10 cellular contexts compared by ENCODE assay signal in the genomic region with DNA sequence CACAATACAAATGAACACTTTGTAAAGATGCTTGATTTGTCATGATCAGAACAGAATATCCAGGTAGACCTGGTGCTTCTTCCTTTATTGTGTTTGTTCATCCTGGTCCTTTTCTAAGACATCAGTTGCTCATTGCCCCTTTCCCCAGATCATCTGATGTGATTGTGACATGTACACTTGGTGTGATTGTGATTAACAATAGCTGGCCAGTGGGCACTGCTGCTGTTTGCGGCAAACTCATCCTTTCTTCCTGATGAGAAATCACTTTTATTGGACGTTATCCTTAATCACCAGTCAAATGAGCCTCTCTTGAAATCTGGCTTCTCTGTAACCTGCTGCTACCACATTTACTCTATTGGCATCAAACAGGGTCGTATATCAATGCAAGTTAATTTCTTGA.
"Had no signal": no experiment of that assay in that cellular context is flagged by ENCODE, and none has a peak within 500 bp of the region (broad histone marks: within the 10 kb centered on the region; RNA-seq: fewer than 3 reads in every experiment).

No MANE protein-coding gene starts in this region.

- H3K4me1 Mint-ChIP-seq: IgD-negative memory B cell had no signal

- H3K36me3 Mint-ChIP-seq: IgD-negative memory B cell had no signal

- H3K27ac Mint-ChIP-seq: GM23338, HFFc6, IgD-negative memory B cell had no signal

- FAIRE-seq: H1, H54, HepG2 had no signal

- H3K4me2 ChIP-seq: GM23338 had no signal

- H3K4me3 Mint-ChIP-seq: GM23338, H9, HFFc6, IgD-negative memory B cell had no signal

- DNase-seq: H9, HCEC 1CT, KBM-7 had no signal

- H3K27ac ChIP-seq: HL-60 had no signal

- ATAC-seq: GM23338, HepG2 had no signal

- H3K4me3 ChIP-seq: GM23338 had no signal

- H2AFZ ChIP-seq: GM23338 had no signal

- H3K27me3 Mint-ChIP-seq: IgD-negative memory B cell had no signal

- H3K9me3 Mint-ChIP-seq: GM23338, H9 had no signal
